Comparison of ENCODE assay signal across 8 cellular contexts in the genomic region with DNA sequence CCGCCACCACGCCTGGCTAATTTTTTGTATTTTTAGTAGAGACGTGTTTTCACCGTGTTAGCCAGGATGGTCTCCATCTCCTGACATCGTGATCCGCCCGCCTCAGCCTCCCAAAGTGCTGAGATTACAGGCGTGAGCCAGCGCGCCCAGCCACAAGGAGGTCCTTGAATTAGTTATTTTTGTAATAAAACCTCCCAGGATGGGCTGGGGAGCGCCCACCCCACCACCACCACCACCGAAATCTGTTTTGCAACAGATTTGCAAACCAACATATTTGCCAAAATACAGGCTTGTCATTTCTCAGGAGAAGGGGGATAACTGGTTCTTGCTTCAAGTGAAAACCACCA.
A peak's percentile ranks its signal among the peaks of the same experiment; 100 is the strongest.
DNase-seq lines count a peak whose midpoint lies in the region; ATAC-seq and TF ChIP-seq lines count a peak whose summit lies in the region.
"Not testable (repeated sequence)": the region's sequence is repeated elsewhere in the genome, so short reads cannot be mapped to it uniquely, and the experiment has no call there.

No MANE protein-coding gene starts in this region.

- not testable (repeated sequence) for ATAC-seq in memory B cell (ENCODE audit: low read depth); gastrocnemius medialis

- CTCF ChIA-PET in activated naive CD4-positive, alpha-beta T cell treated with anti-CD3 and anti-CD28 coated beads for 36 hours (lab: Charles Lee), result interaction anchor here (0.6 to 1.8 kb wide), 9 partner anchors 11 to 957 kb away, joined by 3 to 10 read pairs (median 5); no protein-coding TSS in a partner anchor

- in situ Hi-C loops in gastrocnemius medialis (cut with MboI; ENCODE audit: low sequenced_read_pairs in 4 of 4), result not testable (repeated sequence)

- H3K4me1 Mint-ChIP-seq in T-helper 2 cell treated with Interferon-gamma antibody and Interleukin-4, amounts not matched to agents 5 μg/mL and 100 μg/mL, for 36 hours (ENCODE audit: low read depth), result peaks cover 12% of the 10 kb centered on the region
- H3K4me1 Mint-ChIP-seq in activated naive CD4-positive, alpha-beta T cell treated with anti-CD3 and anti-CD28 coated beads for 36 hours (ENCODE audit: low read depth); memory B cell: not testable (repeated sequence)
- peaks cover 60% of the 10 kb centered on the region for H3K4me1 Mint-ChIP-seq in dendritic cell treated with granulocyte-macrophage colony-stimulating factor and Interleukin-4, amounts not matched to agents 40 ng/mL and 50 ng/mL, for 4 days (ENCODE audit: low read depth)

- H3K9me2 ChIP-seq in Loucy (replicated peaks; ENCODE audit: low read depth, low read length), result not testable (repeated sequence)

- H3K27ac ChIP-seq in C4-2B, result peak overlapping the region; percentile 32
- peak overlapping the region in 1 of 4 donors; percentile 68 for H3K27ac ChIP-seq in gastrocnemius medialis
- H3K27ac ChIP-seq in tibial artery, result peak overlapping the region; percentile 64 to 71

- TF ChIP-seq POLR2A in gastrocnemius medialis (IDR thresholded peaks at IDR 0.05), result not testable (repeated sequence)

- H3K27ac Mint-ChIP-seq in T-helper 2 cell treated with Interferon-gamma antibody and Interleukin-4, amounts not matched to agents 5 μg/mL and 100 μg/mL, for 36 hours, result peak overlapping the region; percentile 87
- H3K27ac Mint-ChIP-seq in activated naive CD4-positive, alpha-beta T cell treated with anti-CD3 and anti-CD28 coated beads for 36 hours, result not testable (repeated sequence)
- peak overlapping the region; percentile 95 for H3K27ac Mint-ChIP-seq in dendritic cell treated with granulocyte-macrophage colony-stimulating factor and Interleukin-4, amounts not matched to agents 40 ng/mL and 50 ng/mL, for 4 days
- peak overlapping the region; percentile 91 for H3K27ac Mint-ChIP-seq in memory B cell

- not testable (repeated sequence) for H3K9me3 Mint-ChIP-seq in T-helper 2 cell treated with Interferon-gamma antibody and Interleukin-4, amounts not matched to agents 5 μg/mL and 100 μg/mL, for 36 hours; activated naive CD4-positive, alpha-beta T cell treated with anti-CD3 and anti-CD28 coated beads for 36 hours; dendritic cell treated with granulocyte-macrophage colony-stimulating factor and Interleukin-4, amounts not matched to agents 40 ng/mL and 50 ng/mL, for 4 days; memory B cell

- H3F3A ChIP-seq in Loucy (ENCODE audit: low read depth), result not testable (repeated sequence)

- not testable (repeated sequence) for H3K9me3 ChIP-seq in Loucy (ENCODE audit: insufficient read depth, low read depth, low read length); gastrocnemius medialis; tibial artery

- peak overlapping the region; percentile 77 for H3K4me3 Mint-ChIP-seq in T-helper 2 cell treated with Interferon-gamma antibody and Interleukin-4, amounts not matched to agents 5 μg/mL and 100 μg/mL, for 36 hours
- peak overlapping the region; percentile 71 for H3K4me3 Mint-ChIP-seq in activated naive CD4-positive, alpha-beta T cell treated with anti-CD3 and anti-CD28 coated beads for 36 hours
- peak overlapping the region; percentile 89 for H3K4me3 Mint-ChIP-seq in dendritic cell treated with granulocyte-macrophage colony-stimulating factor and Interleukin-4, amounts not matched to agents 40 ng/mL and 50 ng/mL, for 4 days
- H3K4me3 Mint-ChIP-seq in memory B cell, result peak overlapping the region; percentile 92

- not testable (repeated sequence) for TF ChIP-seq CTCF in C4-2B (conservative IDR thresholded peaks at IDR 0.05); Loucy (conservative IDR thresholded peaks at IDR 0.05; ENCODE audit: low read length); gastrocnemius medialis (IDR thresholded peaks at IDR 0.05 in 4 of 5, conservative IDR thresholded peaks at IDR 0.05 in 1 of 5); tibial artery (IDR thresholded peaks at IDR 0.05)

- H3K4me2 ChIP-seq in Loucy (ENCODE audit: low read depth, low read length, poor library complexity, severe bottlenecking), result peak overlapping the region; percentile 75

- not testable (repeated sequence) for H3K4me1 ChIP-seq in Loucy (ENCODE audit: insufficient read depth, low read length, poor library complexity, severe bottlenecking); gastrocnemius medialis
- peaks cover 0 to 27% (median 11%) of the 10 kb centered on the region in 4 donors for H3K4me1 ChIP-seq in tibial artery

- H3K36me3 ChIP-seq in Loucy (ENCODE audit: insufficient read depth, low read length); gastrocnemius medialis; tibial artery: not testable (repeated sequence)

- H4K20me1 ChIP-seq in Loucy (ENCODE audit: insufficient read depth, low read length, poor library complexity, severe bottlenecking), result not testable (repeated sequence)

- not testable (repeated sequence) for H3K27me3 Mint-ChIP-seq in T-helper 2 cell treated with Interferon-gamma antibody and Interleukin-4, amounts not matched to agents 5 μg/mL and 100 μg/mL, for 36 hours (ENCODE audit: low read depth); activated naive CD4-positive, alpha-beta T cell treated with anti-CD3 and anti-CD28 coated beads for 36 hours (ENCODE audit: low read depth); dendritic cell treated with granulocyte-macrophage colony-stimulating factor and Interleukin-4, amounts not matched to agents 40 ng/mL and 50 ng/mL, for 4 days; memory B cell

- DNase-seq in T-helper 2 cell treated with Interferon-gamma antibody and Interleukin-4, amounts not matched to agents 5 μg/mL and 100 μg/mL, for 36 hours (ENCODE audit: low spot score); activated naive CD4-positive, alpha-beta T cell treated with anti-CD3 and anti-CD28 coated beads for 36 hours; memory B cell (ENCODE audit: low spot score in 2 of 2); gastrocnemius medialis; tibial artery: not testable (repeated sequence)

- not testable (repeated sequence) for H3K36me3 Mint-ChIP-seq in T-helper 2 cell treated with Interferon-gamma antibody and Interleukin-4, amounts not matched to agents 5 μg/mL and 100 μg/mL, for 36 hours (ENCODE audit: low read depth); activated naive CD4-positive, alpha-beta T cell treated with anti-CD3 and anti-CD28 coated beads for 36 hours (ENCODE audit: low read depth); dendritic cell treated with granulocyte-macrophage colony-stimulating factor and Interleukin-4, amounts not matched to agents 40 ng/mL and 50 ng/mL, for 4 days (ENCODE audit: low read depth); memory B cell

- H3K27me3 ChIP-seq in Loucy (ENCODE audit: insufficient read depth, low read length, poor library complexity, severe bottlenecking); gastrocnemius medialis; tibial artery: not testable (repeated sequence)

- H3K79me2 ChIP-seq in Loucy (ENCODE audit: insufficient read depth, low read length), result not testable (repeated sequence)

- H3K9ac ChIP-seq in Loucy (ENCODE audit: low read depth, low read length, poor library complexity, severe bottlenecking), result not testable (repeated sequence)

- not testable (repeated sequence) for H3K4me3 ChIP-seq in Loucy (ENCODE audit: low read length, poor library complexity, severe bottlenecking)
- H3K4me3 ChIP-seq in gastrocnemius medialis (peak overlapping the region; percentile 38 to 59 (median 38)), tibial artery (peak overlapping the region; percentile 43 to 47)

- 0 out of 2 replicates have a peak overlapping the region, but pooled peaks have one; percentile 99 for H2AFZ ChIP-seq in Loucy (ENCODE audit: low read length)

- intact Hi-C loops in activated naive CD4-positive, alpha-beta T cell treated with anti-CD3 and anti-CD28 coated beads for 36 hours (cut with micrococcal nuclease); dendritic cell treated with granulocyte-macrophage colony-stimulating factor and Interleukin-4, amounts not matched to agents 40 ng/mL and 50 ng/mL, for 4 days (cut with micrococcal nuclease); gastrocnemius medialis (cut with DNase I; ENCODE audit: low total_unique reads); tibial artery (cut with DNase I; ENCODE audit: low total_unique reads): not testable (repeated sequence)
